In the genomic region with DNA sequence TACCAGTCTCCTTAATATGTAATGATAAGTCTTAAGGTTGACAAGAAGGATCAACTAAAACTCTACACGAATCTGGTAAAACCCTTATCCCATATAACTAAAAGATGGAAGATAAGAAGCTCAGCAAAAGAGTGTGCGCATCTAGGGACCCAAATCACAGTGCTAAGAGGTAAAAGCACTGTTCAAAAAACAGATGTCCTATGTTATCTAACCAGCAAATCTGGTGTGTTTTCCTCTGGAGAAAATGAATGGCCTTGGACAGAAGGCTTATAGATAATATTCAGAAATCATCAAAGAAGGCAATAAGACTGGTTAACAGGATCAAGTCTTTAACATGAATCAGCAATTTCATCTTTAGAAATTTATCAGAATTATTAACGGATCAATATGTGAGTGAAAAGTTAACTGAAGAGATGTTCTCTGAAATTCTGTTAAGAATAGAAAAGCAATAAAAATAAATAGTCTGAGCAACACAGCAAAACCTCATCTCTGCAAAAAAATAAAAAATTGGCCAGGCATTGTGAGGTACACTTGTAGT, we compare ENCODE assay signal across 24 cellular contexts.
"Had no signal": no experiment of that assay in that cellular context is flagged by ENCODE, and none has a peak within 500 bp of the region (broad histone marks: within the 10 kb centered on the region; RNA-seq: fewer than 3 reads in every experiment).

No MANE protein-coding gene starts in this region.

- DNase-seq: effector CD8-positive, alpha-beta T cell; endodermal cell; foreskin fibroblast; gastrocnemius medialis; head of caudate nucleus; left ventricle myocardium superior; lower lobe of right lung; natural killer cell; stimulated activated CD4-positive, alpha-beta T cell treated with anti-CD3 and anti-CD28 coated beads, Interleukin-12 subunit alpha, Interleukin-12 subunit beta, amount 100 ng/mL, for 4 hours; stimulated activated CD4-positive, alpha-beta T cell treated with anti-CD3 and anti-CD28 coated beads, Interleukin-1b, Interleukin-23, amount 100 ng/mL, for 48 hours; stimulated activated CD4-positive, alpha-beta T cell treated with anti-CD3 and anti-CD28 coated beads, Interleukin-4, amount 100 ng/mL, for 1 hour; stimulated activated CD8-positive, alpha-beta memory T cell treated with anti-CD3 and anti-CD28 coated beads, Interleukin-4, amount 100 ng/mL, for 48 hours; stimulated activated naive CD4-positive, alpha-beta T cell; stimulated activated naive CD8-positive, alpha-beta T cell treated with anti-CD3 and anti-CD28 coated beads, Interleukin-15, amount 100 ng/mL, for 72 hours; thyroid gland had no signal

- H3K36me3 Mint-ChIP-seq: natural killer cell had no signal

- H3K4me1 Mint-ChIP-seq: endodermal cell; natural killer cell; stimulated activated naive CD8-positive, alpha-beta T cell treated with anti-CD3 and anti-CD28 coated beads, Interleukin-15, amount 100 ng/mL, for 72 hours had no signal

- H3K4me3 Mint-ChIP-seq: dendritic cell treated with granulocyte-macrophage colony-stimulating factor and Interleukin-4, amounts not matched to agents 40 ng/mL and 50 ng/mL, for 4 days; endodermal cell; natural killer cell; neural crest cell; stimulated activated naive CD8-positive, alpha-beta T cell treated with anti-CD3 and anti-CD28 coated beads, Interleukin-15, amount 100 ng/mL, for 72 hours had no signal

- H3K27ac Mint-ChIP-seq: dendritic cell treated with granulocyte-macrophage colony-stimulating factor and Interleukin-4, amounts not matched to agents 40 ng/mL and 50 ng/mL, for 4 days; endodermal cell; natural killer cell had no signal

- H3K36me3 ChIP-seq: thyroid gland had no signal

- H3K9me3 ChIP-seq: gastrocnemius medialis, lower lobe of right lung, neutrophil, pancreas, thyroid gland, vagina had no signal

- FAIRE-seq: keratinocyte, pancreas had no signal

- H3K4me3 ChIP-seq: gastrocnemius medialis, lower lobe of right lung, pancreas, smooth muscle cell, thyroid gland, vagina had no signal

- ATAC-seq: esophagus mucosa; gastrocnemius medialis; left ventricle myocardium superior; lower lobe of right lung; natural killer cell; pancreas; sciatic nerve; stimulated activated naive CD8-positive, alpha-beta T cell treated with anti-CD3 and anti-CD28 coated beads, Interleukin-15, amount 100 ng/mL, for 72 hours had no signal

- H3K9me3 Mint-ChIP-seq: dendritic cell treated with granulocyte-macrophage colony-stimulating factor and Interleukin-4, amounts not matched to agents 40 ng/mL and 50 ng/mL, for 4 days; endodermal cell; natural killer cell; neural crest cell; stimulated activated naive CD8-positive, alpha-beta T cell treated with anti-CD3 and anti-CD28 coated beads, Interleukin-15, amount 100 ng/mL, for 72 hours had no signal

- H3K27me3 Mint-ChIP-seq: dendritic cell treated with granulocyte-macrophage colony-stimulating factor and Interleukin-4, amounts not matched to agents 40 ng/mL and 50 ng/mL, for 4 days; stimulated activated naive CD8-positive, alpha-beta T cell treated with anti-CD3 and anti-CD28 coated beads, Interleukin-15, amount 100 ng/mL, for 72 hours had no signal

- H3K4me1 ChIP-seq: lower lobe of right lung, vagina had no signal
